In the genomic region with DNA sequence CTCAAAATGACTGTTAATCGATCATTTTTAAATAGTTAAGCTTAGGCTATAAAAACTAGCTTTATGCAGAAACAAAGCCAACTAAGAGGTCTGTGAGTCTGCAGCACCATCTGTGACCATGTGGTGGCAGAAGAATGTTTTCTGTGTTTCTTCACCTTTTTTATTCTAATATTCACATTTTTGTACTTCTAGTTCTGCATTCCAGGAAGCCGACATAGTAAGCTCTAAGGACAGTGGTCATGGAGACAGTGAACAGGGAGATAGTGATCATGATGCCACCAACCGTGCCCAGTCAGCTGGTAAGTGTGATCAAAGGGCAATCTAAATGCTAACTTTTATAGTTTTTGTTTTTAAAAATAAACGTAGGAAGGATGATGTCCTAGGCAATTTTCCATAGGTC, we compare ENCODE assay signal across 9 cellular contexts. TPM values are rescaled to one million over a fixed set of nuclear protein-coding genes. Genes with fewer than 3 reads are reported as not detected.
A peak's percentile ranks its signal among the peaks of the same experiment; 100 is the strongest.
DNase-seq lines count a peak whose midpoint lies in the region; ATAC-seq and TF ChIP-seq lines count a peak whose summit lies in the region.
"Had no signal": no experiment of that assay in that cellular context is flagged by ENCODE, and none has a peak within 500 bp of the region (broad histone marks: within the 10 kb centered on the region; RNA-seq: fewer than 3 reads in every experiment).

No MANE protein-coding gene starts in this region.

- TF ChIP-seq POLR2A in uterus (IDR thresholded peaks at IDR 0.05) (no peak), ovary (IDR thresholded peaks at IDR 0.05) (no peak)

- H3K27ac ChIP-seq in 22Rv1 (no peak overlapping the region), RWPE2 (ENCODE audit: poor library complexity, severe bottlenecking) (no peak overlapping the region), uterus (no peak overlapping the region), ovary (no peak overlapping the region)

- H3K36me3 ChIP-seq in RWPE2 (ENCODE audit: low read depth) = no peaks in the 10 kb centered on the region
- no peaks in the 10 kb centered on the region for H3K36me3 ChIP-seq in uterus
- H3K36me3 ChIP-seq in ovary = no peaks in the 10 kb centered on the region

- H3K4me3 ChIP-seq in RWPE2 (ENCODE audit: severe bottlenecking) (no peak overlapping the region), foreskin fibroblast (ENCODE audit: low read depth in 1 of 2, low read length in 2 of 2) (no peak overlapping the region), uterus (no peak overlapping the region), ovary (no peak overlapping the region)

- H3K4me1 ChIP-seq in RWPE2 (ENCODE audit: insufficient read depth, poor library complexity, severe bottlenecking) (no peaks in the 10 kb centered on the region), uterus (peaks cover 0 to 18% of the 10 kb centered on the region in 2 donors), ovary (ENCODE audit: insufficient read depth) (no peaks in the 10 kb centered on the region)

- H3K9me3 ChIP-seq in RWPE2 (ENCODE audit: severe bottlenecking) (no peaks in the 10 kb centered on the region), uterus (no peaks in the 10 kb centered on the region), ovary (no peaks in the 10 kb centered on the region)

- TF ChIP-seq CTCF in 22Rv1 (IDR thresholded peaks at IDR 0.05) (peak; percentile 80), RWPE2 (IDR thresholded peaks at IDR 0.05; ENCODE audit: poor library complexity, severe bottlenecking) (peak; percentile 75), foreskin fibroblast (IDR thresholded peaks at IDR 0.05; ENCODE audit: low read depth, low read length) (peak; percentile 74), uterus (IDR thresholded peaks at IDR 0.05) (peak in 3 of 4 experiments; percentile 18 to 46 (median 24)), ovary (IDR thresholded peaks at IDR 0.05) (no peak)

- intact Hi-C loops in uterus (cut with DNase I; ENCODE audit: low total_unique reads) = no loop called here
- intact Hi-C loops in ovary (cut with DNase I) = no loop called here

- 17 to 20% (median 17%) methylated on average over 4 of the region's 4 CpGs for WGBS in ovary, 3 donors

- no peak for DNase-seq in RWPE2 (ENCODE audit: low spot score)
- peak in 1 of 2 donors; percentile 62 for DNase-seq in foreskin fibroblast
- DNase-seq in uterus = no peak
- DNase-seq in ovary = no peak
- DNase-seq: activated naive CD8-positive, alpha-beta T cell treated with anti-CD3 and anti-CD28 coated beads, Interleukin-2, amount 10 ng/mL, durations not matched to agents 7 days and 5 days had no signal

- no peak for TF ChIP-seq EP300 in ovary (IDR thresholded peaks at IDR 0.05)

- peaks cover 62% of the 10 kb centered on the region for H3K27me3 ChIP-seq in RWPE2 (ENCODE audit: insufficient read depth, poor library complexity, severe bottlenecking)
- H3K27me3 ChIP-seq in uterus = peaks cover 0 to 32% of the 10 kb centered on the region in 2 donors
- no peaks in the 10 kb centered on the region for H3K27me3 ChIP-seq in ovary

- ATAC-seq in GM19035 (IDR thresholded peaks at IDR 0.05; ENCODE audit: unreplicated experiment) (peak; percentile 62), RWPE2 (ENCODE audit: low read depth) (no peak), GM21619 (IDR thresholded peaks at IDR 0.05; ENCODE audit: unreplicated experiment) (no peak), HG02870 (IDR thresholded peaks at IDR 0.05; ENCODE audit: unreplicated experiment) (no peak)

RNA-seq across cellular contexts. Expression of gene PCDH10, which starts 5.6 kb away (rescaled TPM):
- total RNA-seq in uterus = 10 to 100 TPM in 1 of 4 donors, 1 to 10 TPM in 1, under 1 TPM in 1, not detected in 1; 0.29 to 19.6 (median 3.1) TPM
- total RNA-seq in ovary = 1 to 10 TPM in 3 of 7 donors, under 1 TPM in 4; 0.23 to 6.4 (median 0.97) TPM
- 1 to 10 TPM; 2.2 to 2.5 TPM for polyA plus RNA-seq in ovary
- total RNA-seq: activated naive CD8-positive, alpha-beta T cell treated with anti-CD3 and anti-CD28 coated beads, Interleukin-2, amount 10 ng/mL, durations not matched to agents 7 days and 5 days had no signal

Comparison
In these comparisons a context has a peak if more than half of its experiments do, and no peak if none do; other contexts are left out.
1. CTCF ChIP-seq: peak in 22Rv1 (single experiment), RWPE2 (single experiment), foreskin fibroblast (single experiment) and uterus (3 of 4); none in ovary (0 of 3).